In the genomic region with DNA sequence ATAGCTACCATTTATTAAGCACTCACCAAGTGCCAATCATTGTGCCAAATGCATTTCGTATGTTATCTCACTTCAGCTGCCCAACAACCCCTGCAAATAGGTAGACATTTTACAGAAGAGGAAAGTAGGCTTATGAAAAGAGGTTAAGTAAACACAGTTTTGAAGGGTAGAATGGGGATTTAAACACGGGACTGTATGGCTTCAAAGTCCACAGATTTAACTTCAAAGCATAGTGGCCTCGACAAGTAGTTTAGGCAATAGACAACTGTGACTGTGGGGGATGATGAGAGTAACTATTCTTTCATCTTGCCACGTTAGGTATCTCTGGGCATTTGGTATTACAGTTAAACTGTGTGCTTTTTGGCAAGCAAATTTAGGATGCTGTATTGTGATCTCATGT, we compare ENCODE assay signal across 22 cellular contexts.
"Had no signal": no experiment of that assay in that cellular context is flagged by ENCODE, and none has a peak within 500 bp of the region (broad histone marks: within the 10 kb centered on the region; RNA-seq: fewer than 3 reads in every experiment).

No MANE protein-coding gene starts in this region.

- H3K27ac ChIP-seq: neural progenitor cell, ovary, parathyroid adenoma, psoas muscle, right lobe of liver, sigmoid colon, thoracic aorta, thyroid gland, tibial nerve, upper lobe of left lung, vagina had no signal

- H3K4me3 ChIP-seq: neural progenitor cell, ovary, psoas muscle, right lobe of liver, sigmoid colon, thoracic aorta, thyroid gland, tibial nerve, upper lobe of left lung, vagina had no signal

- H3K36me3 Mint-ChIP-seq: natural killer cell; neural progenitor cell; stimulated activated memory B cell treated with anti-CD40 and anti-IgM and Interleukin-4, amounts not matched to agents 10 μg/mL and 1 μg/mL and 100 μg/mL, for 72 hours had no signal

- H3K9me3 ChIP-seq: ovary, psoas muscle, right lobe of liver, sigmoid colon, thoracic aorta, thyroid gland, upper lobe of left lung, vagina had no signal

- DNase-seq: natural killer cell; ovary; psoas muscle; right cardiac atrium; right lobe of liver; sigmoid colon; stimulated activated CD4-positive, alpha-beta T cell treated with anti-CD3 and anti-CD28 coated beads, Interleukin-4, amount 100 ng/mL, for 4 hours; stimulated activated naive CD4-positive, alpha-beta T cell; upper lobe of left lung had no signal

- H3K27me3 ChIP-seq: neural progenitor cell, ovary, right lobe of liver, thyroid gland, tibial nerve, upper lobe of left lung, vagina had no signal

- H3K9ac ChIP-seq: neural progenitor cell, parathyroid adenoma had no signal

- H3K4me3 Mint-ChIP-seq: natural killer cell; nephron; neural progenitor cell; stimulated activated memory B cell treated with anti-CD40 and anti-IgM and Interleukin-4, amounts not matched to agents 10 μg/mL and 1 μg/mL and 100 μg/mL, for 72 hours; stimulated activated naive CD8-positive, alpha-beta T cell treated with anti-CD3 and anti-CD28 coated beads, Interleukin-15, amount 100 ng/mL, for 72 hours had no signal

- H3K4me1 Mint-ChIP-seq: natural killer cell; nephron; stimulated activated memory B cell treated with anti-CD40 and anti-IgM and Interleukin-4, amounts not matched to agents 10 μg/mL and 1 μg/mL and 100 μg/mL, for 72 hours; stimulated activated naive CD8-positive, alpha-beta T cell treated with anti-CD3 and anti-CD28 coated beads, Interleukin-15, amount 100 ng/mL, for 72 hours had no signal

- ATAC-seq: natural killer cell; psoas muscle; right cardiac atrium; stimulated activated memory B cell treated with anti-CD40 and anti-IgM and Interleukin-4, amounts not matched to agents 10 μg/mL and 1 μg/mL and 100 μg/mL, for 72 hours; stimulated activated naive CD8-positive, alpha-beta T cell treated with anti-CD3 and anti-CD28 coated beads, Interleukin-15, amount 100 ng/mL, for 72 hours; stimulated activated naive CD8-positive, alpha-beta T cell treated with anti-CD3 and anti-CD28 coated beads, Interleukin-15, Interleukin-2, amounts not matched to agents 100 U/mL and 50 U/mL, for 24 hours had no signal

- H2AFZ ChIP-seq: parathyroid adenoma had no signal

- H3K27ac Mint-ChIP-seq: natural killer cell; nephron; neural progenitor cell; progenitor cell of endocrine pancreas; stimulated activated memory B cell treated with anti-CD40 and anti-IgM and Interleukin-4, amounts not matched to agents 10 μg/mL and 1 μg/mL and 100 μg/mL, for 72 hours; stimulated activated naive CD8-positive, alpha-beta T cell treated with anti-CD3 and anti-CD28 coated beads, Interleukin-15, amount 100 ng/mL, for 72 hours had no signal

- H3K4me2 ChIP-seq: neural progenitor cell had no signal

- H3K9me3 Mint-ChIP-seq: nephron, neural progenitor cell had no signal

- FAIRE-seq: small intestine, urothelium cell line had no signal

- H3K27me3 Mint-ChIP-seq: stimulated activated memory B cell treated with anti-CD40 and anti-IgM and Interleukin-4, amounts not matched to agents 10 μg/mL and 1 μg/mL and 100 μg/mL, for 72 hours; stimulated activated naive CD8-positive, alpha-beta T cell treated with anti-CD3 and anti-CD28 coated beads, Interleukin-15, amount 100 ng/mL, for 72 hours had no signal

- H3K36me3 ChIP-seq: neural progenitor cell, ovary, right lobe of liver, sigmoid colon, thoracic aorta, thyroid gland, tibial nerve, upper lobe of left lung, vagina had no signal

- H3K4me1 ChIP-seq: neural progenitor cell, parathyroid adenoma, psoas muscle, sigmoid colon, thyroid gland, tibial nerve, upper lobe of left lung, vagina had no signal

- H3K79me2 ChIP-seq: parathyroid adenoma had no signal
